8 cellular contexts compared by ENCODE assay signal in genomic region chr7:106064836-106065559, GRCh38. TPM values are rescaled to one million over a fixed set of nuclear protein-coding genes. Genes with fewer than 3 reads are reported as not detected.
A peak's percentile ranks its signal among the peaks of the same experiment; 100 is the strongest.
DNase-seq lines count a peak whose midpoint lies in the region; ATAC-seq and TF ChIP-seq lines count a peak whose summit lies in the region.

No MANE protein-coding gene starts in this region.

- peaks cover 11% of the 10 kb centered on the region for H3K79me2 ChIP-seq in SU-DHL-6 (ENCODE audit: insufficient read depth, low read length)
- no peaks in the 10 kb centered on the region for H3K79me2 ChIP-seq in osteoblast (ENCODE audit: insufficient read depth, low read length)

- peaks cover 85% of the 10 kb centered on the region for H3F3A ChIP-seq in SU-DHL-6 (ENCODE audit: insufficient read depth)

- H3K4me1 ChIP-seq in foreskin keratinocyte = peaks cover 43% of the 10 kb centered on the region
- peaks cover 21% of the 10 kb centered on the region for H3K4me1 ChIP-seq in osteoblast (ENCODE audit: insufficient read depth, low read length)

- H3K9me3 ChIP-seq in SU-DHL-6 (ENCODE audit: insufficient read depth, low read length) (0 out of 2 replicates have a peak, but pooled peaks cover 7% of the 10 kb centered on the region), osteoblast (ENCODE audit: low read depth, low read length) (no peaks in the 10 kb centered on the region)

- ATAC-seq in foreskin keratinocyte = peak; percentile 91
- no peak for ATAC-seq in GM18909 (IDR thresholded peaks at IDR 0.05; ENCODE audit: poor library complexity, unreplicated experiment)
- no peak for ATAC-seq in GM21825 (IDR thresholded peaks at IDR 0.05; ENCODE audit: unreplicated experiment)

- DNase-seq in NCI-H748 (lab: John Stamatoyannopoulos, UW; ENCODE audit: unreplicated experiment) (peak; percentile 15), NCI-H748 treated with DMSO at 0.1 percent for 48 hours (lab: John Stamatoyannopoulos, UW) (no peak), foreskin keratinocyte (peak; percentile 98 to 99), osteoblast (ENCODE audit: insufficient read length, low spot score, missing footprints) (peak; percentile 98), activated gamma-delta T cell treated with Interleukin-2 at 50 U/mL for 16 hours (no peak)

- peak overlapping the region; percentile 62 for H3K9ac ChIP-seq in SU-DHL-6 (ENCODE audit: low read length)

- H3K27me3 ChIP-seq in SU-DHL-6 (ENCODE audit: low read length) = no peaks in the 10 kb centered on the region
- no peaks in the 10 kb centered on the region for H3K27me3 ChIP-seq in foreskin keratinocyte
- no peaks in the 10 kb centered on the region for H3K27me3 ChIP-seq in osteoblast (ENCODE audit: insufficient read depth, low read length)

- peak overlapping the region; percentile 52 for H3K4me2 ChIP-seq in SU-DHL-6 (ENCODE audit: low read depth, low read length, poor library complexity, severe bottlenecking)
- peak overlapping the region; percentile 90 for H3K4me2 ChIP-seq in osteoblast (ENCODE audit: insufficient read depth, low read length)

- H3K9me2 ChIP-seq in SU-DHL-6 (replicated peaks; ENCODE audit: insufficient read depth, low read length) = no peaks in the 10 kb centered on the region

- H3K36me3 ChIP-seq in SU-DHL-6 (ENCODE audit: low read length) (peaks cover 5% of the 10 kb centered on the region; the same call in 1 of the 2 replicates), osteoblast (ENCODE audit: insufficient read depth, low read length) (no peaks in the 10 kb centered on the region)

- H3K27ac ChIP-seq in SU-DHL-6 (ENCODE audit: low read depth, low read length) = peak overlapping the region; percentile 97
- H3K27ac ChIP-seq in foreskin keratinocyte = peak overlapping the region; percentile 63
- H3K27ac ChIP-seq in osteoblast (ENCODE audit: low read depth, low read length) = peak overlapping the region; percentile 63

- H3K4me3 ChIP-seq in SU-DHL-6 (ENCODE audit: insufficient read depth, low read length, poor library complexity, severe bottlenecking) (no peak overlapping the region), osteoblast (ENCODE audit: insufficient read depth, low read length) (peak overlapping the region; percentile 66)

- H2AFZ ChIP-seq in SU-DHL-6 (ENCODE audit: low read depth, low read length, severe bottlenecking) = no peak overlapping the region
- H2AFZ ChIP-seq in osteoblast (ENCODE audit: low read length) = peak overlapping the region; percentile 87

- no peak for TF ChIP-seq CTCF in SU-DHL-6 (IDR thresholded peaks at IDR 0.05; ENCODE audit: insufficient read depth, low read length, poor library complexity, severe bottlenecking)
- peak; percentile 32 for TF ChIP-seq CTCF in foreskin keratinocyte (conservative IDR thresholded peaks at IDR 0.05)
- TF ChIP-seq CTCF in osteoblast (IDR thresholded peaks at IDR 0.05; ENCODE audit: extremely low read depth, low read depth, low read length) = no peak

- H4K20me1 ChIP-seq in SU-DHL-6 (ENCODE audit: low read depth, low read length) (no peaks in the 10 kb centered on the region), osteoblast (ENCODE audit: insufficient read depth, low read length) (no peaks in the 10 kb centered on the region)

RNA-seq across cellular contexts. Expression of gene SYPL1, which starts 47.1 kb away (rescaled TPM):
- total RNA-seq in foreskin keratinocyte (94.3 and 98.9 TPM in 2 replicates), osteoblast (36.9 and 39.5 TPM in 2 replicates)
- 70.4 and 86.3 TPM in 2 replicates for polyA plus RNA-seq in foreskin keratinocyte

Comparison
In these comparisons a context has a peak if more than half of its experiments do, and no peak if none do; other contexts are left out.
1. DNase-seq: peak in NCI-H748 (single experiment), foreskin keratinocyte (2 of 2) and osteoblast (single experiment); none in NCI-H748 treated with DMSO at 0.1 percent for 48 hours (single experiment) and activated gamma-delta T cell treated with Interleukin-2 at 50 U/mL for 16 hours (single experiment).
2. Peak in every context shown above with its lines, with median percentiles within 50 percentile points of each other: H3K27ac ChIP-seq.